ENCODE assay signal across 24 cellular contexts in genomic region chr22:20138417-20138738, GRCh38. TPM values are rescaled to one million over a fixed set of nuclear protein-coding genes. Genes with fewer than 3 reads are reported as not detected.
DNase-seq lines count a peak whose midpoint lies in the region; ATAC-seq and TF ChIP-seq lines count a peak whose summit lies in the region.
"Had no signal": no experiment of that assay in that cellular context is flagged by ENCODE, and none has a peak within 500 bp of the region (broad histone marks: within the 10 kb centered on the region; RNA-seq: fewer than 3 reads in every experiment).

No MANE protein-coding gene starts in this region.

- H3K4me1 ChIP-seq in BLaER1 (peaks cover 74% of the 10 kb centered on the region), foreskin keratinocyte (no peaks in the 10 kb centered on the region), mucosa of descending colon (ENCODE audit: low read depth) (peaks cover 7% of the 10 kb centered on the region)
- H3K4me1 ChIP-seq: colonic mucosa, right lobe of liver had no signal

- H3K36me3 ChIP-seq in BLaER1, result peaks cover 46% of the 10 kb centered on the region
- no peaks in the 10 kb centered on the region for H3K36me3 ChIP-seq in mucosa of descending colon (ENCODE audit: low read depth)
- H3K36me3 ChIP-seq: colonic mucosa, right lobe of liver had no signal

- CTCF ChIA-PET in RWPE1 (lab: Yijun Ruan, JAX), result no interaction called here

- H3K4me1 Mint-ChIP-seq in activated T-cell treated with anti-CD3 and anti-CD28 coated beads, Interleukin-2, amount 50 U/mL, for 4 hours (ENCODE audit: low read depth), result peaks cover 27% of the 10 kb centered on the region

- no peak for ATAC-seq in foreskin keratinocyte
- peak; percentile 45 for ATAC-seq in mucosa of descending colon
- no peak for ATAC-seq in activated T-cell treated with anti-CD3 and anti-CD28 coated beads, Interleukin-2, amount 50 U/mL, for 4 hours
- ATAC-seq: right lobe of liver had no signal

- H3K27ac ChIP-seq in BLaER1, result peak overlapping the region; percentile 66
- H3K27ac ChIP-seq in RWPE1, result peak overlapping the region; percentile 60
- no peak overlapping the region for H3K27ac ChIP-seq in foreskin keratinocyte
- H3K27ac ChIP-seq: colonic mucosa, right lobe of liver, suprapubic skin had no signal

- peak overlapping the region; percentile 99 for H3K4me2 ChIP-seq in BLaER1
- H3K4me2 ChIP-seq: SK-N-SH had no signal

- H3K4me3 Mint-ChIP-seq in activated T-cell treated with anti-CD3 and anti-CD28 coated beads, Interleukin-2, amount 50 U/mL, for 4 hours, result no peak overlapping the region
- H3K4me3 Mint-ChIP-seq: activated CD4-positive, alpha-beta memory T cell treated with anti-CD3 and anti-CD28 coated beads, Interleukin-2, amount 10 ng/mL, durations not matched to agents 7 days and 5 days had no signal

- H4K20me1 ChIP-seq in BLaER1, result peaks cover 94% of the 10 kb centered on the region

- H3K27me3 ChIP-seq in BLaER1, result no peaks in the 10 kb centered on the region
- H3K27me3 ChIP-seq in foreskin keratinocyte, result no peaks in the 10 kb centered on the region
- H3K27me3 ChIP-seq: colonic mucosa, right lobe of liver, suprapubic skin had no signal

- no peak overlapping the region for H3K4me3 ChIP-seq in BLaER1
- H3K4me3 ChIP-seq in mucosa of descending colon, result no peak overlapping the region
- H3K4me3 ChIP-seq: colonic mucosa, GM12878, right lobe of liver, suprapubic skin had no signal

- peak overlapping the region; percentile 44 for H3K9ac ChIP-seq in BLaER1
- H3K9ac ChIP-seq: SK-N-SH had no signal

- no peaks in the 10 kb centered on the region for H3K36me3 Mint-ChIP-seq in activated T-cell treated with anti-CD3 and anti-CD28 coated beads, Interleukin-2, amount 50 U/mL, for 4 hours (ENCODE audit: insufficient read depth)
- H3K36me3 Mint-ChIP-seq: CD4-positive, CD25-positive, alpha-beta regulatory T cell had no signal

- POLR2A ChIA-PET in RWPE1 (lab: Yijun Ruan, JAX; ENCODE audit: low non-redundant PET), result no interaction called here

- DNase-seq in RWPE1 (ENCODE audit: low spot score) (no peak), foreskin keratinocyte (no peak), mucosa of descending colon (no peak), occipital lobe (lab: John Stamatoyannopoulos, UW) (no peak), NCI-H1105 (lab: John Stamatoyannopoulos, UW) (no peak), NCI-H1930 (lab: John Stamatoyannopoulos, UW) (no peak)
- no peak for DNase-seq in activated T-cell treated with anti-CD3 and anti-CD28 coated beads, Interleukin-2, amount 50 U/mL, for 4 hours
- DNase-seq: ACHN; activated CD4-positive, alpha-beta memory T cell treated with anti-CD3 and anti-CD28 coated beads, Interleukin-2, amount 10 ng/mL, durations not matched to agents 7 days and 5 days; activated CD4-positive, CD25-positive, alpha-beta regulatory T cell; activated naive CD4-positive, alpha-beta T cell treated with Interleukin-2 at 50 U/mL for 16 hours; CD4-positive, CD25-positive, alpha-beta regulatory T cell; colonic mucosa; Kasumi-1; NCI-H1092; NCI-H2107; NCI-H510A treated with DMSO at 0.1 percent for 48 hours; right lobe of liver; SK-N-SH; T-helper 9 cell had no signal

- H3K9me3 Mint-ChIP-seq in activated T-cell treated with anti-CD3 and anti-CD28 coated beads, Interleukin-2, amount 50 U/mL, for 4 hours, result no peaks in the 10 kb centered on the region
- H3K9me3 Mint-ChIP-seq: activated CD4-positive, alpha-beta memory T cell treated with anti-CD3 and anti-CD28 coated beads, Interleukin-2, amount 10 ng/mL, durations not matched to agents 7 days and 5 days; CD4-positive, CD25-positive, alpha-beta regulatory T cell had no signal

- H3K9me3 ChIP-seq in BLaER1, result no peaks in the 10 kb centered on the region
- H3K9me3 ChIP-seq in mucosa of descending colon, result no peaks in the 10 kb centered on the region
- H3K9me3 ChIP-seq: colonic mucosa, right lobe of liver, SK-N-SH, suprapubic skin had no signal

- no peaks in the 10 kb centered on the region for H3K27me3 Mint-ChIP-seq in activated T-cell treated with anti-CD3 and anti-CD28 coated beads, Interleukin-2, amount 50 U/mL, for 4 hours (ENCODE audit: low read depth)
- H3K27me3 Mint-ChIP-seq: activated CD4-positive, alpha-beta memory T cell treated with anti-CD3 and anti-CD28 coated beads, Interleukin-2, amount 10 ng/mL, durations not matched to agents 7 days and 5 days; CD4-positive, CD25-positive, alpha-beta regulatory T cell had no signal

- no peak for TF ChIP-seq CTCF in RWPE1 (conservative IDR thresholded peaks at IDR 0.05; ENCODE audit: low read depth)
- peak; percentile 18 for TF ChIP-seq CTCF in foreskin keratinocyte (conservative IDR thresholded peaks at IDR 0.05)
- no peak for TF ChIP-seq CTCF in mucosa of descending colon (IDR thresholded peaks at IDR 0.05)

- intact Hi-C loops in mucosa of descending colon (cut with DNase I, micrococcal nuclease), result no loop called here

RNA-seq across cellular contexts. Expression of gene ZDHHC8, which starts 6.8 kb away (rescaled TPM):
- total RNA-seq in foreskin keratinocyte (23.1 and 28.9 TPM in 2 replicates), mucosa of descending colon (10 to 100 TPM; 27.7 to 53.0 (median 42.2) TPM), occipital lobe (3.3 TPM)
- 34.4 and 41.0 TPM in 2 replicates for polyA plus RNA-seq in foreskin keratinocyte
- 10 to 100 TPM; 88.2 to 99.5 (median 89.5) TPM for total RNA-seq in activated T-cell treated with anti-CD3 and anti-CD28 coated beads, Interleukin-2, amount 50 U/mL, for 4 hours

RNA-seq across cellular contexts. Expression of gene CCDC188, which starts 12.5 kb away (rescaled TPM):
- total RNA-seq in foreskin keratinocyte (not detected in 2 replicates), mucosa of descending colon (under 1 TPM; 0.41 to 0.98 (median 0.65) TPM), occipital lobe (not detected)
- polyA plus RNA-seq in foreskin keratinocyte, result not detected in 2 replicates
- not detected for total RNA-seq in activated T-cell treated with anti-CD3 and anti-CD28 coated beads, Interleukin-2, amount 50 U/mL, for 4 hours
- total RNA-seq: GM12878, H4, right lobe of liver had no signal
- polyA plus RNA-seq: CD4-positive, CD25-positive, alpha-beta regulatory T cell; GM12878 had no signal

RNA-seq across cellular contexts. Expression of gene TRMT2A, which starts 21.4 kb away (rescaled TPM):
- 41.2 and 49.5 TPM in 2 replicates for total RNA-seq in foreskin keratinocyte
- polyA plus RNA-seq in foreskin keratinocyte, result 43.7 and 48.2 TPM in 2 replicates
- 10 to 100 TPM; 34.4 to 50.0 (median 37.6) TPM for total RNA-seq in mucosa of descending colon
- total RNA-seq in occipital lobe, result 25.9 TPM
- 100 to 1,000 TPM; 143 to 161 (median 146) TPM for total RNA-seq in activated T-cell treated with anti-CD3 and anti-CD28 coated beads, Interleukin-2, amount 50 U/mL, for 4 hours

RNA-seq across cellular contexts. Expression of gene RANBP1, which starts 22.5 kb away (rescaled TPM):
- 319 and 387 TPM in 2 replicates for total RNA-seq in foreskin keratinocyte
- polyA plus RNA-seq in foreskin keratinocyte, result 374 and 452 TPM in 2 replicates
- 100 to 1,000 TPM in 1 of 3 donors, 10 to 100 TPM in 2; 58.4 to 102 (median 66.0) TPM for total RNA-seq in mucosa of descending colon
- total RNA-seq in occipital lobe, result 90.6 TPM
- total RNA-seq in activated T-cell treated with anti-CD3 and anti-CD28 coated beads, Interleukin-2, amount 50 U/mL, for 4 hours, result 100 to 1,000 TPM; 453 to 533 (median 503) TPM

RNA-seq across cellular contexts. Expression of gene DGCR8, which starts 58.3 kb away (rescaled TPM):
- total RNA-seq in foreskin keratinocyte (30.4 and 31.7 TPM in 2 replicates), mucosa of descending colon (10 to 100 TPM; 39.0 to 48.8 (median 48.4) TPM), occipital lobe (37.0 TPM)
- 13.5 and 13.7 TPM in 2 replicates for polyA plus RNA-seq in foreskin keratinocyte
- 10 to 100 TPM; 56.2 to 65.3 (median 60.9) TPM for total RNA-seq in activated T-cell treated with anti-CD3 and anti-CD28 coated beads, Interleukin-2, amount 50 U/mL, for 4 hours
